Comparison of ENCODE assay signal across 9 cellular contexts in genomic region chrX:13398073-13398823, GRCh38.
DNase-seq lines count a peak whose midpoint lies in the region; ATAC-seq and TF ChIP-seq lines count a peak whose summit lies in the region.
"Had no signal": no experiment of that assay in that cellular context is flagged by ENCODE, and none has a peak within 500 bp of the region (broad histone marks: within the 10 kb centered on the region; RNA-seq: fewer than 3 reads in every experiment).

No MANE protein-coding gene starts in this region.

- intact Hi-C loops in Right ventricle myocardium inferior (cut with DNase I) (no loop called here), cardiac septum (cut with DNase I) (loop anchor here (2.0 kb wide), 1 partner anchor 37 kb away; no protein-coding TSS in a partner anchor), body of pancreas (cut with DNase I) (no loop called here), aorta (cut with DNase I) (loop anchor here in 1 of 2 donors (5.0 kb wide), 1 partner anchor 426 kb away; no protein-coding TSS in a partner anchor)

- no peaks in the 10 kb centered on the region for H3K36me3 Mint-ChIP-seq in glutamatergic neuron (ENCODE audit: unreplicated experiment)

- H3K4me1 Mint-ChIP-seq in glutamatergic neuron (ENCODE audit: low read depth, unreplicated experiment) = peaks cover 3% of the 10 kb centered on the region

- H3K4me3 Mint-ChIP-seq in glutamatergic neuron (ENCODE audit: unreplicated experiment) = no peak overlapping the region
- H3K4me3 Mint-ChIP-seq: T-helper 1 cell treated with Interleukin-12 subunit alpha and Interleukin-12 subunit beta and Interleukin-4 antibody, amounts not matched to agents 30 μg/mL and 1 μg/mL, for 36 hours had no signal

- peak; percentile 57 for ATAC-seq in Right ventricle myocardium inferior
- peak; percentile 89 for ATAC-seq in body of pancreas
- ATAC-seq in aorta (ENCODE audit: low FRiP score) = peak; percentile 85
- no peak for ATAC-seq in GM18858 (IDR thresholded peaks at IDR 0.05; ENCODE audit: unreplicated experiment)
- no peak for ATAC-seq in HG02938 (IDR thresholded peaks at IDR 0.05; ENCODE audit: unreplicated experiment)

- H3K9ac ChIP-seq in liver (ENCODE audit: low read depth in 1 of 2, low read length in 2 of 2) = no peak overlapping the region

- H3K9me3 Mint-ChIP-seq in glutamatergic neuron (ENCODE audit: unreplicated experiment) = no peaks in the 10 kb centered on the region

- no peak for TF ChIP-seq RAD21 in liver (IDR thresholded peaks at IDR 0.05)

- H3K36me3 ChIP-seq in body of pancreas (replicated peaks in 1 of 2; ENCODE audit: insufficient read depth in 1 of 2, low read depth in 2 of 2) (no peaks in the 10 kb centered on the region), liver (ENCODE audit: control insufficient read depth in 4 of 4, insufficient read depth in 3 of 4, low read depth in 1 of 4, low read length in 3 of 4) (no peaks in the 10 kb centered on the region), aorta (ENCODE audit: control insufficient read depth in 1 of 2, insufficient read depth in 2 of 2, low read length in 1 of 2) (no peaks in the 10 kb centered on the region)

- H3K27me3 Mint-ChIP-seq in glutamatergic neuron (ENCODE audit: unreplicated experiment) = peaks cover 1% of the 10 kb centered on the region

- H3K27ac ChIP-seq in body of pancreas = peak overlapping the region in 2 of 4 donors; percentile 40 to 41
- H3K27ac ChIP-seq in liver (ENCODE audit: low read depth in 1 of 2, low read length in 2 of 2) = peak overlapping the region in 1 of 2 donors; percentile 18
- H3K27ac ChIP-seq in aorta (ENCODE audit: low read depth in 1 of 2, low read length in 2 of 2) = peak overlapping the region in 1 of 2 donors; percentile 40

- H3K9me3 ChIP-seq in body of pancreas (no peaks in the 10 kb centered on the region), liver (ENCODE audit: control insufficient read depth in 4 of 4, low read length in 3 of 4) (no peaks in the 10 kb centered on the region), aorta (ENCODE audit: control insufficient read depth, low read length) (no peaks in the 10 kb centered on the region)

- 32 to 61% methylated on average over 4 of the region's 4 CpGs for WGBS in body of pancreas, 2 donors
- 33% methylated on average over 4 of the region's 4 CpGs for WGBS in liver
- 26 to 46% methylated on average over 4 of the region's 4 CpGs for WGBS in aorta, 2 donors

- H3K27me3 ChIP-seq in body of pancreas (no peaks in the 10 kb centered on the region), liver (ENCODE audit: control insufficient read depth in 4 of 4, insufficient read depth in 4 of 4, low read length in 3 of 4) (no peaks in the 10 kb centered on the region), aorta (ENCODE audit: control insufficient read depth in 1 of 2, insufficient read depth in 2 of 2, low read length in 1 of 2) (no peaks in the 10 kb centered on the region)

- TF ChIP-seq CTCF in body of pancreas (IDR thresholded peaks at IDR 0.05) = no peak
- no peak for TF ChIP-seq CTCF in liver (IDR thresholded peaks at IDR 0.05; ENCODE audit: low read depth, low read length, missing input control)
- TF ChIP-seq CTCF in glutamatergic neuron (IDR thresholded peaks at IDR 0.05; ENCODE audit: partially characterized antibody, unreplicated experiment) = no peak

- H3K4me1 ChIP-seq in body of pancreas (no peaks in the 10 kb centered on the region), liver (ENCODE audit: control insufficient read depth in 4 of 4, insufficient read depth in 4 of 4, low read length in 3 of 4) (no peaks in the 10 kb centered on the region), aorta (ENCODE audit: control insufficient read depth in 1 of 2, insufficient read depth in 2 of 2, low read length in 2 of 2) (no peaks in the 10 kb centered on the region)

- no peak overlapping the region for H3K4me3 ChIP-seq in body of pancreas
- no peak overlapping the region for H3K4me3 ChIP-seq in liver (ENCODE audit: low read depth in 1 of 3, low read length in 3 of 3)
- no peak overlapping the region for H3K4me3 ChIP-seq in aorta (ENCODE audit: low read length in 2 of 2)

- DNase-seq in Right ventricle myocardium inferior (ENCODE audit: missing footprints) (no peak), cardiac septum (ENCODE audit: low spot score) (no peak), body of pancreas (peak; percentile 25 to 51 (median 40)), aorta (peak; percentile 76 to 79), glutamatergic neuron (no peak)

- no peak for TF ChIP-seq POLR2A in body of pancreas (IDR thresholded peaks at IDR 0.05)

- no peak overlapping the region for H3K27ac Mint-ChIP-seq in glutamatergic neuron (ENCODE audit: unreplicated experiment)
- H3K27ac Mint-ChIP-seq: T-helper 1 cell treated with Interleukin-12 subunit alpha and Interleukin-12 subunit beta and Interleukin-4 antibody, amounts not matched to agents 30 μg/mL and 1 μg/mL, for 36 hours had no signal

TF ChIP-seq in liver, 16 proteins besides CTCF, POLR2A, EP300 and RAD21:
- no peak for TF ChIP-seq HNF4G (IDR thresholded peaks at IDR 0.05)
- peak in 1 of 2 donors; percentile 18 for TF ChIP-seq HNF4A (conservative IDR thresholded peaks at IDR 0.05)
- no peak for TF ChIP-seq TAF1 (conservative IDR thresholded peaks at IDR 0.05)
- TF ChIP-seq FOXA2 (IDR thresholded peaks at IDR 0.05) = no peak
- TF ChIP-seq, protein P1, sequence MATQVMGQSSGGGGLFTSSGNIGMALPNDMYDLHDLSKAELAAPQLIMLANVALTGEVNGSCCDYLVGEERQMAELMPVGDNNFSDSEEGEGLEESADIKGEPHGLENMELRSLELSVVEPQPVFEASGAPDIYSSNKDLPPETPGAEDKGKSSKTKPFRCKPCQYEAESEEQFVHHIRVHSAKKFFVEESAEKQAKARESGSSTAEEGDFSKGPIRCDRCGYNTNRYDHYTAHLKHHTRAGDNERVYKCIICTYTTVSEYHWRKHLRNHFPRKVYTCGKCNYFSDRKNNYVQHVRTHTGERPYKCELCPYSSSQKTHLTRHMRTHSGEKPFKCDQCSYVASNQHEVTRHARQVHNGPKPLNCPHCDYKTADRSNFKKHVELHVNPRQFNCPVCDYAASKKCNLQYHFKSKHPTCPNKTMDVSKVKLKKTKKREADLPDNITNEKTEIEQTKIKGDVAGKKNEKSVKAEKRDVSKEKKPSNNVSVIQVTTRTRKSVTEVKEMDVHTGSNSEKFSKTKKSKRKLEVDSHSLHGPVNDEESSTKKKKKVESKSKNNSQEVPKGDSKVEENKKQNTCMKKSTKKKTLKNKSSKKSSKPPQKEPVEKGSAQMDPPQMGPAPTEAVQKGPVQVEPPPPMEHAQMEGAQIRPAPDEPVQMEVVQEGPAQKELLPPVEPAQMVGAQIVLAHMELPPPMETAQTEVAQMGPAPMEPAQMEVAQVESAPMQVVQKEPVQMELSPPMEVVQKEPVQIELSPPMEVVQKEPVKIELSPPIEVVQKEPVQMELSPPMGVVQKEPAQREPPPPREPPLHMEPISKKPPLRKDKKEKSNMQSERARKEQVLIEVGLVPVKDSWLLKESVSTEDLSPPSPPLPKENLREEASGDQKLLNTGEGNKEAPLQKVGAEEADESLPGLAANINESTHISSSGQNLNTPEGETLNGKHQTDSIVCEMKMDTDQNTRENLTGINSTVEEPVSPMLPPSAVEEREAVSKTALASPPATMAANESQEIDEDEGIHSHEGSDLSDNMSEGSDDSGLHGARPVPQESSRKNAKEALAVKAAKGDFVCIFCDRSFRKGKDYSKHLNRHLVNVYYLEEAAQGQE (IDR thresholded peaks at IDR 0.05) = no peak
- TF ChIP-seq RXRA (IDR thresholded peaks at IDR 0.05) = peak in 1 of 2 donors; percentile 41
- TF ChIP-seq ATF3 (IDR thresholded peaks at IDR 0.05) = no peak
- TF ChIP-seq FOXA1 (IDR thresholded peaks at IDR 0.05) = no peak
- TF ChIP-seq JUND (IDR thresholded peaks at IDR 0.05) = peak; percentile 32 to 87
- TF ChIP-seq ZBTB33 (IDR thresholded peaks at IDR 0.05) = no peak

Comparison
In these comparisons a context has a peak if more than half of its experiments do, and no peak if none do; other contexts are left out.
1. ATAC-seq: peak in Right ventricle myocardium inferior (single experiment), body of pancreas (single experiment) and aorta (single experiment); none in GM18858 (single experiment) and HG02938 (single experiment).
2. DNase-seq: peak in body of pancreas (4 of 4) and aorta (2 of 2); none in Right ventricle myocardium inferior (single experiment), cardiac septum (single experiment) and glutamatergic neuron (single experiment).